Comparison of ENCODE assay signal across 9 cellular contexts in genomic region chr19:13089139-13089856, GRCh38. TPM values are rescaled to one million over a fixed set of nuclear protein-coding genes. Genes with fewer than 3 reads are reported as not detected.
DNase-seq lines count a peak whose midpoint lies in the region; ATAC-seq, FAIRE-seq and TF ChIP-seq lines count a peak whose summit lies in the region.
"Had no signal": no experiment of that assay in that cellular context is flagged by ENCODE, and none has a peak within 500 bp of the region (broad histone marks: within the 10 kb centered on the region; RNA-seq: fewer than 3 reads in every experiment).

No MANE protein-coding gene starts in this region.

- H2BK12ac ChIP-seq in neuronal stem cell (ENCODE audit: low read length) = peak overlapping the region; percentile 52

- no peak overlapping the region for H3K18ac ChIP-seq in neuronal stem cell (ENCODE audit: low read length)

- peaks cover 14 to 21% of the 10 kb centered on the region in 2 donors for H3K4me1 ChIP-seq in neuronal stem cell (ENCODE audit: control insufficient read depth in 2 of 2, insufficient read depth in 1 of 2, low read depth in 1 of 2, low read length in 2 of 2)

- H2BK120ac ChIP-seq in neuronal stem cell (ENCODE audit: low read depth, low read length) = no peak overlapping the region

- TF ChIP-seq CTCF in Calu3 (IDR thresholded peaks at IDR 0.05; ENCODE audit: unreplicated experiment) = peak; percentile 22
- TF ChIP-seq CTCF in cardiac fibroblast (IDR thresholded peaks at IDR 0.05; ENCODE audit: low read depth, low read length) = peak; percentile 43

- no peaks in the 10 kb centered on the region for H3K9me3 ChIP-seq in neuronal stem cell (replicated peaks in 1 of 2; ENCODE audit: control insufficient read depth in 2 of 2, insufficient read depth in 1 of 2, low read depth in 1 of 2, low read length in 2 of 2)

- H3K4me3 ChIP-seq in cardiac fibroblast (replicated peaks in 1 of 2; ENCODE audit: low read depth in 2 of 2, low read length in 2 of 2) = no peak overlapping the region
- H3K4me3 ChIP-seq in neuronal stem cell (ENCODE audit: low read length in 2 of 2) = no peak overlapping the region
- H3K4me3 ChIP-seq: lung had no signal

- H3K79me1 ChIP-seq in neuronal stem cell (ENCODE audit: low read depth, low read length) = no peaks in the 10 kb centered on the region

- H3K36me3 ChIP-seq in neuronal stem cell (replicated peaks in 1 of 2; ENCODE audit: control insufficient read depth in 2 of 2, insufficient read depth in 2 of 2, low read length in 2 of 2) = no peaks in the 10 kb centered on the region

- CTCF ChIA-PET in Calu3 (lab: Charles Lee) = no interaction called here

- no peak overlapping the region for H3K27ac Mint-ChIP-seq in Calu3 (ENCODE audit: unreplicated experiment)
- H3K27ac Mint-ChIP-seq in activated T-helper 17 cell treated with anti-CD3 and anti-CD28 coated beads, Interleukin-2, amount 50 U/mL, for 72 hours = no peak overlapping the region

- H3K27me3 Mint-ChIP-seq in Calu3 (ENCODE audit: unreplicated experiment) = no peaks in the 10 kb centered on the region
- no peaks in the 10 kb centered on the region for H3K27me3 Mint-ChIP-seq in activated T-helper 17 cell treated with anti-CD3 and anti-CD28 coated beads, Interleukin-2, amount 50 U/mL, for 72 hours

- H3K9ac ChIP-seq in neuronal stem cell (ENCODE audit: low read depth, low read length, poor library complexity) = no peak overlapping the region

- H3K14ac ChIP-seq in neuronal stem cell (ENCODE audit: low read length) = no peak overlapping the region

- H3K4me1 Mint-ChIP-seq in Calu3 (ENCODE audit: low read depth, unreplicated experiment) = peaks cover 10% of the 10 kb centered on the region
- H3K4me1 Mint-ChIP-seq in activated T-helper 17 cell treated with anti-CD3 and anti-CD28 coated beads, Interleukin-2, amount 50 U/mL, for 72 hours = no peaks in the 10 kb centered on the region

- no peak overlapping the region for H3K23ac ChIP-seq in neuronal stem cell (ENCODE audit: low read depth, low read length, poor library complexity)

- peak overlapping the region; percentile 4 for H2BK5ac ChIP-seq in neuronal stem cell (ENCODE audit: low read length)

- H3K4ac ChIP-seq in neuronal stem cell (ENCODE audit: low read length) = no peak overlapping the region

- H3K36me3 Mint-ChIP-seq in Calu3 (ENCODE audit: insufficient read depth, unreplicated experiment) = peaks cover 8% of the 10 kb centered on the region
- H3K36me3 Mint-ChIP-seq in activated T-helper 17 cell treated with anti-CD3 and anti-CD28 coated beads, Interleukin-2, amount 50 U/mL, for 72 hours (ENCODE audit: low read depth) = no peaks in the 10 kb centered on the region

- H4K91ac ChIP-seq in neuronal stem cell (ENCODE audit: low read depth, low read length, poor library complexity) = peak overlapping the region; percentile 1

- H2AK5ac ChIP-seq in neuronal stem cell (ENCODE audit: low read depth, low read length) = peak overlapping the region; percentile 30

- no peak overlapping the region for H3K4me2 ChIP-seq in neuronal stem cell (ENCODE audit: insufficient read depth, low read length, poor library complexity, severe bottlenecking)

- H4K8ac ChIP-seq in neuronal stem cell (ENCODE audit: low read depth, low read length) = no peak overlapping the region

- BruUV-seq in Calu3 (replicated peaks; lab: Mats Ljungman, UMichigan) = no TSS peak

- intact Hi-C loops in Calu3 (cut with micrococcal nuclease; ENCODE audit: unreplicated experiment) = no loop called here

- peaks cover 0 to 90% (median 19%) of the 10 kb centered on the region in 3 experiments for H3K27me3 ChIP-seq in neuronal stem cell (ENCODE audit: control insufficient read depth in 3 of 3, insufficient read depth in 3 of 3, low read depth in 1 of 3, low read length in 3 of 3)

- no peak for FAIRE-seq in HTR-8/SVneo (lab: Jason Lieb, UNC)

- no peak for DNase-seq in Calu3
- peak; percentile 41 for DNase-seq in HTR-8/SVneo (ENCODE audit: insufficient read length, low spot score)
- no peak for DNase-seq in cardiac fibroblast (ENCODE audit: low read depth in 2 of 2)
- no peak for DNase-seq in neuronal stem cell (ENCODE audit: low spot score)
- DNase-seq in stimulated activated CD8-positive, alpha-beta memory T cell treated with anti-CD3 and anti-CD28 coated beads, Interleukin-4, amount 100 ng/mL, for 48 hours = no peak
- no peak for DNase-seq in NCI-H2107 (lab: John Stamatoyannopoulos, UW)

- ATAC-seq in GM18868 (IDR thresholded peaks at IDR 0.05; ENCODE audit: unreplicated experiment) = no peak
- no peak for ATAC-seq in activated T-helper 17 cell treated with anti-CD3 and anti-CD28 coated beads, Interleukin-2, amount 50 U/mL, for 72 hours (replicated peaks)

- no peaks in the 10 kb centered on the region for H3K9me3 Mint-ChIP-seq in Calu3 (ENCODE audit: low read depth, unreplicated experiment)
- H3K9me3 Mint-ChIP-seq in activated T-helper 17 cell treated with anti-CD3 and anti-CD28 coated beads, Interleukin-2, amount 50 U/mL, for 72 hours = no peaks in the 10 kb centered on the region

- no peak overlapping the region for H2AFZ ChIP-seq in neuronal stem cell (ENCODE audit: low read length)

- no peak overlapping the region for H3K4me3 Mint-ChIP-seq in Calu3 (ENCODE audit: low read depth, unreplicated experiment)
- H3K4me3 Mint-ChIP-seq in activated T-helper 17 cell treated with anti-CD3 and anti-CD28 coated beads, Interleukin-2, amount 50 U/mL, for 72 hours = no peak overlapping the region

- H2BK15ac ChIP-seq in neuronal stem cell (ENCODE audit: low read length) = no peak overlapping the region

- no peak overlapping the region for H3K27ac ChIP-seq in neuronal stem cell (replicated peaks; ENCODE audit: low read length)

- WGBS in neuronal stem cell (ENCODE audit: extremely low coverage in 2 of 2, insufficient read length in 2 of 2, insufficient replicate concordance in 1 of 2), 2 donors = no CpG with 5 or more reads among the region's 5 CpGs

RNA-seq across cellular contexts. Expression of gene LYL1, which starts 13.4 kb away (rescaled TPM):
- total RNA-seq in Calu3 (2022) = 0.32 TPM in 1 of 2 replicates, not detected in the other
- polyA plus RNA-seq in neuronal stem cell (2013, experiment 1 of 2) = 1.1 TPM
- polyA plus RNA-seq in neuronal stem cell (2013, experiment 2 of 2) = 1.1 TPM
- total RNA-seq in activated T-helper 17 cell treated with anti-CD3 and anti-CD28 coated beads, Interleukin-2, amount 50 U/mL, for 72 hours = 1 to 10 TPM; 1.1 to 1.6 TPM

RNA-seq across cellular contexts. Expression of gene TRMT1, which starts 27.2 kb away (rescaled TPM):
- total RNA-seq in Calu3 (2022) = 36.5 and 40.2 TPM in 2 replicates
- polyA plus RNA-seq in neuronal stem cell (2013, experiment 1 of 2) = 22.9 TPM
- 24.4 TPM for polyA plus RNA-seq in neuronal stem cell (2013, experiment 2 of 2)
- 10 to 100 TPM; 66.4 to 83.2 TPM for total RNA-seq in activated T-helper 17 cell treated with anti-CD3 and anti-CD28 coated beads, Interleukin-2, amount 50 U/mL, for 72 hours

RNA-seq across cellular contexts. Expression of gene NACC1, which starts 28.8 kb away (rescaled TPM):
- total RNA-seq in Calu3 (2022) = 80.9 and 83.1 TPM in 2 replicates
- 123 TPM for polyA plus RNA-seq in neuronal stem cell (2013, experiment 1 of 2)
- 121 TPM for polyA plus RNA-seq in neuronal stem cell (2013, experiment 2 of 2)
- total RNA-seq in activated T-helper 17 cell treated with anti-CD3 and anti-CD28 coated beads, Interleukin-2, amount 50 U/mL, for 72 hours = 10 to 100 TPM; 70.8 to 80.6 TPM
